ENCODE assay signal across 29 cellular contexts in the genomic region with DNA sequence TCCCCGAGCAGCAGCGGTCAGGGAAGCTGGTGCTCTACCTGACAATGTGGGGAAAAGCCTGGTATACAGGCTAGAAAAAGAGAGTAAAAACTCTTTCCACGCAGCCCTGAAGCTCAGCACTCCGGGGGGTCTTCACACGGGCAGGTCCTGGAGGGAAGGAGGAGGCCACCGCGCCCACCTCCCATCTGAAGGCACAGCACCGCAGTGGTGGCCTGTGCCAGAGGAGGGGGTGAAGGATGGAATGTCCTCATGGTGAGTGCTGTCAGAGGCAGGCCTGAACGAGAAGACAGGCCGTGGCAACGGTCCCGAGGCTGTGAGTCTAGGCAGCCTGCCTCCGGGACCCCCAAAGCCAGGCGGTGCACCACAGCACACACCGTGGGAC. TPM values are rescaled to one million over a fixed set of nuclear protein-coding genes. Genes with fewer than 3 reads are reported as not detected.
DNase-seq lines count a peak whose midpoint lies in the region; ATAC-seq and TF ChIP-seq lines count a peak whose summit lies in the region.
"Had no signal": no experiment of that assay in that cellular context is flagged by ENCODE, and none has a peak within 500 bp of the region (broad histone marks: within the 10 kb centered on the region; RNA-seq: fewer than 3 reads in every experiment).

No MANE protein-coding gene starts in this region.

- peaks cover 31% of the 10 kb centered on the region for H3K36me3 ChIP-seq in RWPE2 (ENCODE audit: low read depth)
- H3K36me3 ChIP-seq: prostate gland had no signal

- no peak for ATAC-seq in activated naive CD8-positive, alpha-beta T cell treated with anti-CD3 and anti-CD28 coated beads, Interleukin-2, amount 10 ng/mL, durations not matched to agents 7 days and 5 days (ENCODE audit: low read depth)
- no peak for ATAC-seq in activated naive CD8-positive, alpha-beta T cell treated with anti-CD3 and anti-CD28 coated beads, Interleukin-2, amount 50 U/mL, for 24 hours
- ATAC-seq in RWPE2 (ENCODE audit: low read depth) (no peak), HG03095 (IDR thresholded peaks at IDR 0.05; ENCODE audit: unreplicated experiment) (no peak)
- ATAC-seq: effector memory CD8-positive, alpha-beta T cell; esophagus mucosa; sciatic nerve; stimulated activated effector memory CD8-positive, alpha-beta T cell treated with anti-CD3 and anti-CD28 coated beads, Interleukin-12 subunit alpha, Interleukin-12 subunit beta, amount 100 ng/mL, for 72 hours had no signal

- POLR2A ChIA-PET in activated naive CD8-positive, alpha-beta T cell treated with anti-CD3 and anti-CD28 coated beads, Interleukin-2, amount 10 ng/mL, durations not matched to agents 7 days and 5 days (lab: Charles Lee), result interaction anchor here (1.2 to 1.4 kb wide), 2 partner anchors 9 to 38 kb away, joined by 3 to 4 read pairs; a partner anchor contains a TSS

- H3K4me1 Mint-ChIP-seq in activated naive CD8-positive, alpha-beta T cell treated with anti-CD3 and anti-CD28 coated beads, Interleukin-2, amount 10 ng/mL, durations not matched to agents 7 days and 5 days, result peaks cover 5% of the 10 kb centered on the region
- peaks cover under 1% of the 10 kb centered on the region for H3K4me1 Mint-ChIP-seq in activated naive CD8-positive, alpha-beta T cell treated with anti-CD3 and anti-CD28 coated beads, Interleukin-2, amount 50 U/mL, for 24 hours
- H3K4me1 Mint-ChIP-seq in glutamatergic neuron (ENCODE audit: low read depth, unreplicated experiment), result peaks cover 2% of the 10 kb centered on the region
- H3K4me1 Mint-ChIP-seq: brain had no signal

- no peak overlapping the region for H3K27ac ChIP-seq in RWPE2 (ENCODE audit: poor library complexity, severe bottlenecking)
- H3K27ac ChIP-seq: prostate gland, WERI-Rb-1 had no signal

- no peak overlapping the region for H3K4me3 Mint-ChIP-seq in activated naive CD8-positive, alpha-beta T cell treated with anti-CD3 and anti-CD28 coated beads, Interleukin-2, amount 10 ng/mL, durations not matched to agents 7 days and 5 days
- no peak overlapping the region for H3K4me3 Mint-ChIP-seq in activated naive CD8-positive, alpha-beta T cell treated with anti-CD3 and anti-CD28 coated beads, Interleukin-2, amount 50 U/mL, for 24 hours
- H3K4me3 Mint-ChIP-seq in glutamatergic neuron (ENCODE audit: unreplicated experiment), result no peak overlapping the region
- H3K4me3 Mint-ChIP-seq: activated CD4-positive, alpha-beta T cell treated with anti-CD3 and anti-CD28 coated beads, Interleukin-2, amount 10 ng/mL, durations not matched to agents 24 days and 14 days; brain; CD4-positive, alpha-beta memory T cell; effector memory CD8-positive, alpha-beta T cell; stimulated activated effector memory CD8-positive, alpha-beta T cell treated with anti-CD3 and anti-CD28 coated beads, Interleukin-12 subunit alpha, Interleukin-12 subunit beta, amount 100 ng/mL, for 72 hours had no signal

- H3K36me3 Mint-ChIP-seq in activated naive CD8-positive, alpha-beta T cell treated with anti-CD3 and anti-CD28 coated beads, Interleukin-2, amount 10 ng/mL, durations not matched to agents 7 days and 5 days, result peaks cover 4% of the 10 kb centered on the region
- no peaks in the 10 kb centered on the region for H3K36me3 Mint-ChIP-seq in activated naive CD8-positive, alpha-beta T cell treated with anti-CD3 and anti-CD28 coated beads, Interleukin-2, amount 50 U/mL, for 24 hours (ENCODE audit: low read depth)
- H3K36me3 Mint-ChIP-seq in glutamatergic neuron (ENCODE audit: unreplicated experiment), result no peaks in the 10 kb centered on the region

- no peaks in the 10 kb centered on the region for H3K9me3 Mint-ChIP-seq in activated naive CD8-positive, alpha-beta T cell treated with anti-CD3 and anti-CD28 coated beads, Interleukin-2, amount 10 ng/mL, durations not matched to agents 7 days and 5 days
- H3K9me3 Mint-ChIP-seq in activated naive CD8-positive, alpha-beta T cell treated with anti-CD3 and anti-CD28 coated beads, Interleukin-2, amount 50 U/mL, for 24 hours, result no peaks in the 10 kb centered on the region
- H3K9me3 Mint-ChIP-seq in glutamatergic neuron (ENCODE audit: unreplicated experiment), result peaks cover 12% of the 10 kb centered on the region
- H3K9me3 Mint-ChIP-seq: activated CD4-positive, alpha-beta T cell treated with anti-CD3 and anti-CD28 coated beads, Interleukin-2, amount 10 ng/mL, durations not matched to agents 24 days and 14 days; brain; CD4-positive, alpha-beta memory T cell; effector memory CD8-positive, alpha-beta T cell; stimulated activated effector memory CD8-positive, alpha-beta T cell treated with anti-CD3 and anti-CD28 coated beads, Interleukin-12 subunit alpha, Interleukin-12 subunit beta, amount 100 ng/mL, for 72 hours had no signal

- H3K4me3 ChIP-seq in RWPE2 (ENCODE audit: severe bottlenecking), result no peak overlapping the region
- H3K4me3 ChIP-seq: prostate gland had no signal

- H3K27me3 Mint-ChIP-seq in activated naive CD8-positive, alpha-beta T cell treated with anti-CD3 and anti-CD28 coated beads, Interleukin-2, amount 10 ng/mL, durations not matched to agents 7 days and 5 days, result no peaks in the 10 kb centered on the region
- H3K27me3 Mint-ChIP-seq in activated naive CD8-positive, alpha-beta T cell treated with anti-CD3 and anti-CD28 coated beads, Interleukin-2, amount 50 U/mL, for 24 hours, result no peaks in the 10 kb centered on the region
- peaks cover 13% of the 10 kb centered on the region for H3K27me3 Mint-ChIP-seq in glutamatergic neuron (ENCODE audit: unreplicated experiment)
- H3K27me3 Mint-ChIP-seq: activated CD4-positive, alpha-beta T cell treated with anti-CD3 and anti-CD28 coated beads, Interleukin-2, amount 10 ng/mL, durations not matched to agents 24 days and 14 days; brain; CD4-positive, alpha-beta memory T cell; effector memory CD8-positive, alpha-beta T cell had no signal

- TF ChIP-seq CTCF in RWPE2 (IDR thresholded peaks at IDR 0.05; ENCODE audit: poor library complexity, severe bottlenecking) (no peak), glutamatergic neuron (IDR thresholded peaks at IDR 0.05; ENCODE audit: partially characterized antibody, unreplicated experiment) (no peak)

- no peaks in the 10 kb centered on the region for H3K27me3 ChIP-seq in RWPE2 (ENCODE audit: insufficient read depth, poor library complexity, severe bottlenecking)

- H3K4me1 ChIP-seq in RWPE2 (ENCODE audit: insufficient read depth, poor library complexity, severe bottlenecking), result peaks cover 4% of the 10 kb centered on the region

- H3K27ac Mint-ChIP-seq in activated naive CD8-positive, alpha-beta T cell treated with anti-CD3 and anti-CD28 coated beads, Interleukin-2, amount 10 ng/mL, durations not matched to agents 7 days and 5 days, result peak overlapping the region; percentile 54
- H3K27ac Mint-ChIP-seq in activated naive CD8-positive, alpha-beta T cell treated with anti-CD3 and anti-CD28 coated beads, Interleukin-2, amount 50 U/mL, for 24 hours, result no peak overlapping the region
- H3K27ac Mint-ChIP-seq in glutamatergic neuron (ENCODE audit: unreplicated experiment), result peak overlapping the region; percentile 34
- H3K27ac Mint-ChIP-seq: activated CD4-positive, alpha-beta T cell treated with anti-CD3 and anti-CD28 coated beads, Interleukin-2, amount 10 ng/mL, durations not matched to agents 24 days and 14 days; stimulated activated effector memory CD8-positive, alpha-beta T cell treated with anti-CD3 and anti-CD28 coated beads, Interleukin-12 subunit alpha, Interleukin-12 subunit beta, amount 100 ng/mL, for 72 hours had no signal

- H3K9me3 ChIP-seq in RWPE2 (ENCODE audit: severe bottlenecking), result no peaks in the 10 kb centered on the region
- H3K9me3 ChIP-seq: prostate gland had no signal

- DNase-seq in activated naive CD8-positive, alpha-beta T cell treated with anti-CD3 and anti-CD28 coated beads, Interleukin-2, amount 10 ng/mL, durations not matched to agents 7 days and 5 days, result no peak
- no peak for DNase-seq in activated naive CD8-positive, alpha-beta T cell treated with anti-CD3 and anti-CD28 coated beads, Interleukin-2, amount 50 U/mL, for 24 hours
- DNase-seq in RWPE2 (ENCODE audit: low spot score) (peak; percentile 79), glutamatergic neuron (no peak), ureter (ENCODE audit: low spot score) (no peak), SW 1271 (lab: John Stamatoyannopoulos, UW) (no peak), RPMI8226 (no peak)
- DNase-seq: activated CD4-positive, alpha-beta T cell treated with anti-CD3 and anti-CD28 coated beads, Interleukin-2, amount 10 ng/mL, durations not matched to agents 24 days and 14 days; activated T-cell treated with anti-CD3 and anti-CD28 coated beads, Interleukin-2, amount 50 U/mL, for 1 hour; AML-193; CD4-positive, alpha-beta memory T cell; effector memory CD8-positive, alpha-beta T cell; foreskin fibroblast; KG1; MM.1S; NCI-H1417; NCI-H2081; NCI-H226; NCI-H748 treated with DMSO at 0.1 percent for 48 hours; stimulated activated CD4-positive, alpha-beta T cell treated with anti-CD3 and anti-CD28 coated beads, Interleukin-4, amount 100 ng/mL, for 24 hours; T1000; WERI-Rb-1 had no signal

RNA-seq across cellular contexts. Expression of a gene that starts 5.8 kb away (rescaled TPM):
- 100 to 1,000 TPM; 128 to 134 TPM for total RNA-seq in activated naive CD8-positive, alpha-beta T cell treated with anti-CD3 and anti-CD28 coated beads, Interleukin-2, amount 10 ng/mL, durations not matched to agents 7 days and 5 days
- total RNA-seq in glutamatergic neuron (ENCODE audit: unreplicated experiment) (47.9 TPM), ureter (93.6 TPM)

RNA-seq across cellular contexts. Expression of a gene that starts 9.0 kb away (rescaled TPM):
- 100 to 1,000 TPM; 144 to 159 TPM for total RNA-seq in activated naive CD8-positive, alpha-beta T cell treated with anti-CD3 and anti-CD28 coated beads, Interleukin-2, amount 10 ng/mL, durations not matched to agents 7 days and 5 days
- 16.6 TPM for total RNA-seq in glutamatergic neuron (ENCODE audit: unreplicated experiment)
- 7.3 TPM for total RNA-seq in ureter

RNA-seq across cellular contexts. Expression of a gene that starts 37.6 kb away (rescaled TPM):
- 10 to 100 TPM; 43.0 to 44.5 TPM for total RNA-seq in activated naive CD8-positive, alpha-beta T cell treated with anti-CD3 and anti-CD28 coated beads, Interleukin-2, amount 10 ng/mL, durations not matched to agents 7 days and 5 days
- 41.5 TPM for total RNA-seq in glutamatergic neuron (ENCODE audit: unreplicated experiment)
- total RNA-seq in ureter, result 29.4 TPM

RNA-seq across cellular contexts. Expression of a gene that starts 37.6 kb away (rescaled TPM):
- total RNA-seq in activated naive CD8-positive, alpha-beta T cell treated with anti-CD3 and anti-CD28 coated beads, Interleukin-2, amount 10 ng/mL, durations not matched to agents 7 days and 5 days, result 10 to 100 TPM; 68.8 to 73.1 TPM
- total RNA-seq in glutamatergic neuron (ENCODE audit: unreplicated experiment), result 51.9 TPM
- total RNA-seq in ureter, result 69.8 TPM

RNA-seq across cellular contexts. Expression of a gene that starts 49.0 kb away (rescaled TPM):
- total RNA-seq in activated naive CD8-positive, alpha-beta T cell treated with anti-CD3 and anti-CD28 coated beads, Interleukin-2, amount 10 ng/mL, durations not matched to agents 7 days and 5 days, result not detected
- total RNA-seq in glutamatergic neuron (ENCODE audit: unreplicated experiment) (not detected), ureter (19.8 TPM)
- total RNA-seq: activated CD4-positive, alpha-beta T cell treated with anti-CD3 and anti-CD28 coated beads, Interleukin-2, amount 10 ng/mL, durations not matched to agents 24 days and 14 days; activated CD8-positive, alpha-beta memory T cell treated with anti-CD3 and anti-CD28 coated beads for 36 hours; CD4-positive, alpha-beta memory T cell had no signal
